Comparison of ENCODE assay signal across 29 cellular contexts in the genomic region with DNA sequence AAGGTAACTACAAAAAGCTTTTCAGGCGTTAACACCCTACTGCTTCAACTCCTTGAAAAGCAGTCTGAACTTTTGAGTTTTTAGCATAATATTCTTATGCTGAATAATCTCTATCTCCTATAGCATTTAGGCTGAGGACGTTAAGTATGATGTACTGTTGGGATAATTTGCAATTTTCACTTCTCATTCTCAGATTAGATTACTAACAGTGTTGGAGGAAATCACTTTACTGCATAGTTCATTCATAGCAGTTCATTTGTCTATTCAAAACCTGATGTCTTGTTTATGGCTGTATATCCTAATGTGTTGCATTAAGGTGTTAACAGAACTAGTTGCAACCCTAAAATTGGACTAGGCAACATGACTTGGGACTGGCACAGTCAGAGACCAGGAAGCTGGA.
"Had no signal": no experiment of that assay in that cellular context is flagged by ENCODE, and none has a peak within 500 bp of the region (broad histone marks: within the 10 kb centered on the region; RNA-seq: fewer than 3 reads in every experiment).

No MANE protein-coding gene starts in this region.

- ATAC-seq: foreskin keratinocyte; heart right ventricle; left lung; naive thymus-derived CD4-positive, alpha-beta T cell; sciatic nerve had no signal

- H3K4me3 ChIP-seq: dorsolateral prefrontal cortex, esophagus muscularis mucosa, heart right ventricle, left lung, prostate gland, right atrium auricular region, smooth muscle cell, stomach, thyroid gland had no signal

- H3K4me2 ChIP-seq: smooth muscle cell had no signal

- H3K4me1 ChIP-seq: esophagus muscularis mucosa, foreskin keratinocyte, heart right ventricle, left lung, prostate gland, right atrium auricular region, stomach, thyroid gland had no signal

- H3K4me3 Mint-ChIP-seq: mesothelial cell of epicardium; naive thymus-derived CD4-positive, alpha-beta T cell; nephron progenitor cell; type B pancreatic cell had no signal

- H3K27ac Mint-ChIP-seq: naive thymus-derived CD4-positive, alpha-beta T cell; nephron progenitor cell; type B pancreatic cell had no signal

- FAIRE-seq: colon, endothelial cell of umbilical vein, islet of Langerhans had no signal

- DNase-seq: dorsolateral prefrontal cortex; effector CD4-positive, alpha-beta T cell; foreskin keratinocyte; glutamatergic neuron; heart right ventricle; hippocampal formation; left cardiac atrium; left lung; mesenchymal stem cell; naive thymus-derived CD4-positive, alpha-beta T cell; nephron progenitor cell; nucleus accumbens; stimulated activated CD4-positive, alpha-beta T cell treated with anti-CD3 and anti-CD28 coated beads, Interleukin-12 subunit alpha, Interleukin-12 subunit beta, amount 100 ng/mL, for 4 hours; stimulated activated CD4-positive, alpha-beta T cell treated with anti-CD3 and anti-CD28 coated beads, Interleukin-1b, Interleukin-23, amount 100 ng/mL, for 48 hours; stimulated activated CD4-positive, alpha-beta T cell treated with anti-CD3 and anti-CD28 coated beads, Interleukin-4, amount 100 ng/mL, for 1 hour; stimulated activated CD8-positive, alpha-beta memory T cell treated with anti-CD3 and anti-CD28 coated beads, Interleukin-4, amount 100 ng/mL, for 48 hours; stimulated activated naive CD4-positive, alpha-beta T cell treated with Interleukin-2 at 50 U/mL for 16 hours; stomach; thyroid gland had no signal

- H3K27ac ChIP-seq: dorsolateral prefrontal cortex, esophagus muscularis mucosa, foreskin keratinocyte, heart right ventricle, left lung, prostate gland, right atrium auricular region, stomach, thyroid gland had no signal

- H3K27me3 Mint-ChIP-seq: naive thymus-derived CD4-positive, alpha-beta T cell; type B pancreatic cell had no signal

- H3K36me3 ChIP-seq: esophagus muscularis mucosa, heart right ventricle, left lung, prostate gland, right atrium auricular region, stomach, thyroid gland had no signal

- H3K9me3 ChIP-seq: esophagus muscularis mucosa, heart right ventricle, prostate gland, right atrium auricular region, stomach, thyroid gland had no signal

- H3K9me3 Mint-ChIP-seq: nephron progenitor cell had no signal

- H3K27me3 ChIP-seq: dorsolateral prefrontal cortex, esophagus muscularis mucosa, foreskin keratinocyte, heart right ventricle, left lung, right atrium auricular region, stomach, thyroid gland had no signal

- H3K36me3 Mint-ChIP-seq: mesothelial cell of epicardium, type B pancreatic cell had no signal
